In genomic region chr3:53464424-53464823, GRCh38 we compare ENCODE assay signal across 1 cellular context.
TF ChIP-seq lines count a peak whose summit lies in the region.

No MANE protein-coding gene starts in this region.

TF ChIP-seq in HepG2, 621 proteins besides CTCF, POLR2A, EP300 and RAD21 (continued from another document):
- TF ChIP-seq ZNF740 (CRISPR knock-in tag; IDR thresholded peaks at IDR 0.05) (no peak), RFXAP (CRISPR knock-in tag; IDR thresholded peaks at IDR 0.05; ENCODE audit: borderline replicate concordance) (no peak), SOX13 (IDR thresholded peaks at IDR 0.05) (no peak), SOX13 (CRISPR knock-in tag; conservative IDR thresholded peaks at IDR 0.05 in 1 of 2, IDR thresholded peaks at IDR 0.05 in 1 of 2) (peak in 1 of 2 experiments; percentile 14; a peak in 1 of 4 replicates)
- TF ChIP-seq, protein P1, sequence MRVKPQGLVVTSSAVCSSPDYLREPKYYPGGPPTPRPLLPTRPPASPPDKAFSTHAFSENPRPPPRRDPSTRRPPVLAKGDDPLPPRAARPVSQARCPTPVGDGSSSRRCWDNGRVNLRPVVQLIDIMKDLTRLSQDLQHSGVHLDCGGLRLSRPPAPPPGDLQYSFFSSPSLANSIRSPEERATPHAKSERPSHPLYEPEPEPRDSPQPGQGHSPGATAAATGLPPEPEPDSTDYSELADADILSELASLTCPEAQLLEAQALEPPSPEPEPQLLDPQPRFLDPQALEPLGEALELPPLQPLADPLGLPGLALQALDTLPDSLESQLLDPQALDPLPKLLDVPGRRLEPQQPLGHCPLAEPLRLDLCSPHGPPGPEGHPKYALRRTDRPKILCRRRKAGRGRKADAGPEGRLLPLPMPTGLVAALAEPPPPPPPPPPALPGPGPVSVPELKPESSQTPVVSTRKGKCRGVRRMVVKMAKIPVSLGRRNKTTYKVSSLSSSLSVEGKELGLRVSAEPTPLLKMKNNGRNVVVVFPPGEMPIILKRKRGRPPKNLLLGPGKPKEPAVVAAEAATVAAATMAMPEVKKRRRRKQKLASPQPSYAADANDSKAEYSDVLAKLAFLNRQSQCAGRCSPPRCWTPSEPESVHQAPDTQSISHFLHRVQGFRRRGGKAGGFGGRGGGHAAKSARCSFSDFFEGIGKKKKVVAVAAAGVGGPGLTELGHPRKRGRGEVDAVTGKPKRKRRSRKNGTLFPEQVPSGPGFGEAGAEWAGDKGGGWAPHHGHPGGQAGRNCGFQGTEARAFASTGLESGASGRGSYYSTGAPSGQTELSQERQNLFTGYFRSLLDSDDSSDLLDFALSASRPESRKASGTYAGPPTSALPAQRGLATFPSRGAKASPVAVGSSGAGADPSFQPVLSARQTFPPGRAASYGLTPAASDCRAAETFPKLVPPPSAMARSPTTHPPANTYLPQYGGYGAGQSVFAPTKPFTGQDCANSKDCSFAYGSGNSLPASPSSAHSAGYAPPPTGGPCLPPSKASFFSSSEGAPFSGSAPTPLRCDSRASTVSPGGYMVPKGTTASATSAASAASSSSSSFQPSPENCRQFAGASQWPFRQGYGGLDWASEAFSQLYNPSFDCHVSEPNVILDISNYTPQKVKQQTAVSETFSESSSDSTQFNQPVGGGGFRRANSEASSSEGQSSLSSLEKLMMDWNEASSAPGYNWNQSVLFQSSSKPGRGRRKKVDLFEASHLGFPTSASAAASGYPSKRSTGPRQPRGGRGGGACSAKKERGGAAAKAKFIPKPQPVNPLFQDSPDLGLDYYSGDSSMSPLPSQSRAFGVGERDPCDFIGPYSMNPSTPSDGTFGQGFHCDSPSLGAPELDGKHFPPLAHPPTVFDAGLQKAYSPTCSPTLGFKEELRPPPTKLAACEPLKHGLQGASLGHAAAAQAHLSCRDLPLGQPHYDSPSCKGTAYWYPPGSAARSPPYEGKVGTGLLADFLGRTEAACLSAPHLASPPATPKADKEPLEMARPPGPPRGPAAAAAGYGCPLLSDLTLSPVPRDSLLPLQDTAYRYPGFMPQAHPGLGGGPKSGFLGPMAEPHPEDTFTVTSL (CRISPR knock-in tag; IDR thresholded peaks at IDR 0.05; ENCODE audit: borderline replicate concordance): no peak
